ENCODE assay signal across 26 cellular contexts in genomic region chr10:117755615-117756014, GRCh38.
"Had no signal": no experiment of that assay in that cellular context is flagged by ENCODE, and none has a peak within 500 bp of the region (broad histone marks: within the 10 kb centered on the region; RNA-seq: fewer than 3 reads in every experiment).

No MANE protein-coding gene starts in this region.

- H3K4me2 ChIP-seq: PC-9 had no signal

- ATAC-seq: activated CD8-positive, alpha-beta memory T cell treated with anti-CD3 and anti-CD28 coated beads, Interleukin-2, amount 10 ng/mL, durations not matched to agents 7 days and 5 days; activated naive CD4-positive, alpha-beta T cell treated with anti-CD3 and anti-CD28 coated beads, Interleukin-2, amount 50 U/mL, for 72 hours; activated naive CD8-positive, alpha-beta T cell treated with anti-CD3 and anti-CD28 coated beads, Interleukin-2, amount 50 U/mL, for 24 hours; body of pancreas; T-helper 17 cell had no signal

- H2AFZ ChIP-seq: PC-9 had no signal

- H3K4me1 ChIP-seq: ascending aorta, body of pancreas had no signal

- H3K9me3 ChIP-seq: ascending aorta, body of pancreas had no signal

- H3K4me3 ChIP-seq: ascending aorta, body of pancreas, PC-9 had no signal

- H3K27me3 ChIP-seq: ascending aorta, body of pancreas had no signal

- H3K27ac ChIP-seq: ascending aorta, body of pancreas, PC-9 had no signal

- H3K36me3 ChIP-seq: ascending aorta had no signal

- DNase-seq: activated B cell treated with CpG ODN at 0.5 μM for 24 hours; activated CD4-positive, alpha-beta T cell treated with anti-CD3 and anti-CD28 coated beads for 1 hour; activated CD4-positive, alpha-beta T cell treated with anti-CD3 and anti-CD28 coated beads, Interleukin-2, amount 10 ng/mL, durations not matched to agents 24 days and 14 days; activated CD4-positive, alpha-beta T cell treated with anti-CD3 and anti-CD28 coated beads, Interleukin-2, amount 50 U/mL, for 48 hours; activated CD8-positive, alpha-beta memory T cell treated with anti-CD3 and anti-CD28 coated beads, Interleukin-2, amount 10 ng/mL, durations not matched to agents 7 days and 5 days; activated effector memory CD4-positive, alpha-beta T cell treated with Interleukin-2 at 50 U/mL for 16 hours; activated naive CD4-positive, alpha-beta T cell treated with Interleukin-2 at 50 U/mL for 16 hours; activated naive CD8-positive, alpha-beta T cell treated with anti-CD3 and anti-CD28 coated beads, Interleukin-2, amount 50 U/mL, for 24 hours; activated T-cell treated with anti-CD3 and anti-CD28 coated beads, Interleukin-2, amount 50 U/mL, for 24 hours; amniotic stem cell; body of pancreas; central memory CD4-positive, alpha-beta T cell; Kasumi-1; NCI-H1105 treated with DMSO at 0.1 percent for 48 hours; NCI-H1436 treated with DMSO at 0.1 percent for 48 hours; NCI-H1930; NCI-H2227 treated with DMSO at 0.1 percent for 48 hours; NCI-H446 treated with DMSO at 0.1 percent for 48 hours; NCI-H526; PC-9; SIG-M5; T-helper 17 cell; T-helper 9 cell had no signal

- FAIRE-seq: bronchial epithelial cell had no signal
